Comparison of ENCODE assay signal across 21 cellular contexts in genomic region chr11:117730256-117730800, GRCh38.
"Had no signal": no experiment of that assay in that cellular context is flagged by ENCODE, and none has a peak within 500 bp of the region (broad histone marks: within the 10 kb centered on the region; RNA-seq: fewer than 3 reads in every experiment).

No MANE protein-coding gene starts in this region.

- H3K4me1 ChIP-seq: left ventricle myocardium inferior, prostate gland, right atrium auricular region had no signal

- DNase-seq: activated CD4-positive, alpha-beta T cell treated with anti-CD3 and anti-CD28 coated beads, Interleukin-2, amount 10 ng/mL, durations not matched to agents 24 days and 14 days; activated CD8-positive, alpha-beta T cell treated with anti-CD3 and anti-CD28 coated beads for 36 hours; activated naive CD4-positive, alpha-beta T cell treated with anti-CD3 and anti-CD28 coated beads for 36 hours; activated T-cell treated with anti-CD3 and anti-CD28 coated beads, Interleukin-2, amount 50 U/mL, for 1 hour; aorta; cortex of kidney; immature natural killer cell; kidney glomerular epithelial cell; left ventricle myocardium inferior; mammary epithelial cell; naive B cell; stimulated activated CD4-positive, alpha-beta T cell treated with anti-CD3 and anti-CD28 coated beads, Interleukin-15, amount 100 ng/mL, for 24 hours; stimulated activated CD4-positive, alpha-beta T cell treated with anti-CD3 and anti-CD28 coated beads, Interleukin-2, amount 100 ng/mL, for 48 hours had no signal

- H3K27ac ChIP-seq: left ventricle myocardium inferior, prostate gland, right atrium auricular region, skin epidermis, thoracic aorta had no signal

- H3K36me3 ChIP-seq: left ventricle myocardium inferior, prostate gland, right atrium auricular region, thoracic aorta had no signal

- H3K27me3 ChIP-seq: right atrium auricular region had no signal

- H3K36me3 Mint-ChIP-seq: immature natural killer cell had no signal

- H3K27ac Mint-ChIP-seq: activated CD4-positive, alpha-beta T cell treated with anti-CD3 and anti-CD28 coated beads, Interleukin-2, amount 10 ng/mL, durations not matched to agents 24 days and 14 days; activated CD8-positive, alpha-beta T cell treated with anti-CD3 and anti-CD28 coated beads for 36 hours; activated naive CD4-positive, alpha-beta T cell treated with anti-CD3 and anti-CD28 coated beads for 36 hours; activated T-helper 2 cell treated with anti-CD3 and anti-CD28 coated beads, Interferon-gamma antibody, Interleukin-2, Interleukin-4, amounts not matched to agents 10 μg/mL and 5 μg/mL and 100 μg/mL, durations not matched to agents 14 hours and 24 hours and 36 hours; immature natural killer cell; naive B cell; T-helper 1 cell treated with Interleukin-12 subunit alpha and Interleukin-12 subunit beta and Interleukin-4 antibody, amounts not matched to agents 30 μg/mL and 1 μg/mL, for 36 hours had no signal

- H3K4me1 Mint-ChIP-seq: activated CD4-positive, alpha-beta T cell treated with anti-CD3 and anti-CD28 coated beads, Interleukin-2, amount 10 ng/mL, durations not matched to agents 24 days and 14 days; immature natural killer cell had no signal

- H3K9me3 ChIP-seq: left ventricle myocardium inferior, prostate gland, thoracic aorta had no signal

- ATAC-seq: activated CD8-positive, alpha-beta T cell treated with anti-CD3 and anti-CD28 coated beads for 36 hours; esophagus mucosa had no signal

- H3K4me3 ChIP-seq: left ventricle myocardium inferior, prostate gland, right atrium auricular region, skin epidermis, thoracic aorta had no signal

- H3K4me3 Mint-ChIP-seq: activated CD4-positive, alpha-beta T cell treated with anti-CD3 and anti-CD28 coated beads, Interleukin-2, amount 10 ng/mL, durations not matched to agents 24 days and 14 days; activated CD8-positive, alpha-beta T cell treated with anti-CD3 and anti-CD28 coated beads for 36 hours; activated naive CD4-positive, alpha-beta T cell treated with anti-CD3 and anti-CD28 coated beads for 36 hours; immature natural killer cell; naive B cell; neural crest cell; T-helper 1 cell treated with Interleukin-12 subunit alpha and Interleukin-12 subunit beta and Interleukin-4 antibody, amounts not matched to agents 30 μg/mL and 1 μg/mL, for 36 hours had no signal

- H3K9me3 Mint-ChIP-seq: activated CD4-positive, alpha-beta T cell treated with anti-CD3 and anti-CD28 coated beads, Interleukin-2, amount 10 ng/mL, durations not matched to agents 24 days and 14 days; activated CD8-positive, alpha-beta T cell treated with anti-CD3 and anti-CD28 coated beads for 36 hours; activated naive CD4-positive, alpha-beta T cell treated with anti-CD3 and anti-CD28 coated beads for 36 hours; activated T-helper 2 cell treated with anti-CD3 and anti-CD28 coated beads, Interferon-gamma antibody, Interleukin-2, Interleukin-4, amounts not matched to agents 10 μg/mL and 5 μg/mL and 100 μg/mL, durations not matched to agents 14 hours and 24 hours and 36 hours; immature natural killer cell; T-helper 1 cell treated with Interleukin-12 subunit alpha and Interleukin-12 subunit beta and Interleukin-4 antibody, amounts not matched to agents 30 μg/mL and 1 μg/mL, for 36 hours had no signal
